In genomic region chr2:96816127-96816835, GRCh38 we compare ENCODE assay signal across 1 cellular context.
TF ChIP-seq lines count a peak whose summit lies in the region.

Gene CNNM3 (plus strand): TSS chr2:96816268. CDS start chr2:96816278, 10 bp downstream.

TF ChIP-seq in HepG2, 621 proteins besides CTCF, POLR2A, EP300 and RAD21 (continued from another document):
- TF ChIP-seq SNRNP70 (IDR thresholded peaks at IDR 0.05; ENCODE audit: low read depth, low read length): no peak
TF ChIP-seq in HepG2: peak in this region for 272.
